Comparison of ENCODE assay signal across 2 cellular contexts in the genomic region with DNA sequence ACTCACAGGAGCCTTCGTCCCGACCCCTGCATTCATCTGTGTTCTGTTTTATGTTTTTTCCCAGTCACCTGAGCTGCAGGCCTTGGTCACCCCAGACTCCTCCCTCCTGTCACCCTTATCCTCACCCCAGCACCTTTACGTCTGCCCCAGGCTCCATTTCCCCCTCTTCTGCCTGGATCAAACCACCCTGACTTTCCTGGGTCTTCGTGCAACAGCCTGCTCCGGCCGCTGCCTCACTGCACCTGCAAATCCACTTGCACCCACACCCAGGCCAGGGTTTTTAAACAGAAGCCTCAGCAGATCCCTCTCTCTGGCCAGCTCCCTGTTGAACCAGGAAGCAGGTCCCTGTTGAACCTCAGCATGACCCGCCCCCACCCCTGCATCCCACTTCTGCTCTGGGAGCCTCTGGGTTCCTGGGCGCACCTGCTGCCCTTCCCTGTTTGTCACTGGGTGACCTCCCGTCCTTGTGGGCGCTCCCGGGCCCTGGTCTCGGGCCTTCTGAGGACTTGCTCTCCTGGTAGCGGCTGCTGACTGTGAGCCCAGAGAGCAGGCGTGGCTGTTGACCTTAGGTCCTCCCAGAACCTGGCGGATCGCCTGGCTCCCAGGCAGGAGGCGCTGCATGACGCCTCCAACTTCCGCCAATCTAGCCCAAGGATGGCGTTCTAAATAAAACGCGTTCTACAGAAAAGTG.
TF ChIP-seq lines count a peak whose summit lies in the region.

No MANE protein-coding gene starts in this region.

TF ChIP-seq in SK-N-SH, 30 proteins besides CTCF, POLR2A, EP300 and RAD21:
- TF ChIP-seq TCF12 (IDR thresholded peaks at IDR 0.05), result no peak
- no peak for TF ChIP-seq MEF2A (IDR thresholded peaks at IDR 0.05; ENCODE audit: borderline replicate concordance, low read depth)
- no peak for TF ChIP-seq YY1 (IDR thresholded peaks at IDR 0.05; ENCODE audit: low read depth)
- no peak for TF ChIP-seq SMC3 (IDR thresholded peaks at IDR 0.05; ENCODE audit: low read depth, low read length)
- TF ChIP-seq RFX5 (IDR thresholded peaks at IDR 0.05; ENCODE audit: low read length), result no peak
- TF ChIP-seq, protein P1, sequence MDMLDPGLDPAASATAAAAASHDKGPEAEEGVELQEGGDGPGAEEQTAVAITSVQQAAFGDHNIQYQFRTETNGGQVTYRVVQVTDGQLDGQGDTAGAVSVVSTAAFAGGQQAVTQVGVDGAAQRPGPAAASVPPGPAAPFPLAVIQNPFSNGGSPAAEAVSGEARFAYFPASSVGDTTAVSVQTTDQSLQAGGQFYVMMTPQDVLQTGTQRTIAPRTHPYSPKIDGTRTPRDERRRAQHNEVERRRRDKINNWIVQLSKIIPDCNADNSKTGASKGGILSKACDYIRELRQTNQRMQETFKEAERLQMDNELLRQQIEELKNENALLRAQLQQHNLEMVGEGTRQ (IDR thresholded peaks at IDR 0.05; ENCODE audit: borderline replicate concordance, low read depth, low read length), result no peak
- TF ChIP-seq, protein P2, sequence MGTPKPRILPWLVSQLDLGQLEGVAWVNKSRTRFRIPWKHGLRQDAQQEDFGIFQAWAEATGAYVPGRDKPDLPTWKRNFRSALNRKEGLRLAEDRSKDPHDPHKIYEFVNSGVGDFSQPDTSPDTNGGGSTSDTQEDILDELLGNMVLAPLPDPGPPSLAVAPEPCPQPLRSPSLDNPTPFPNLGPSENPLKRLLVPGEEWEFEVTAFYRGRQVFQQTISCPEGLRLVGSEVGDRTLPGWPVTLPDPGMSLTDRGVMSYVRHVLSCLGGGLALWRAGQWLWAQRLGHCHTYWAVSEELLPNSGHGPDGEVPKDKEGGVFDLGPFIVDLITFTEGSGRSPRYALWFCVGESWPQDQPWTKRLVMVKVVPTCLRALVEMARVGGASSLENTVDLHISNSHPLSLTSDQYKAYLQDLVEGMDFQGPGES (IDR thresholded peaks at IDR 0.05; ENCODE audit: low read depth, low read length), result no peak
- TF ChIP-seq GATA2 (CRISPR knock-in tag; IDR thresholded peaks at IDR 0.05), result no peak
- TF ChIP-seq ELF1 (IDR thresholded peaks at IDR 0.05), result no peak
- TF ChIP-seq RCOR1 (IDR thresholded peaks at IDR 0.05; ENCODE audit: low read length), result no peak
- TF ChIP-seq NRF1 (IDR thresholded peaks at IDR 0.05; ENCODE audit: low read depth, low read length), result no peak
- no peak for TF ChIP-seq CHD2 (IDR thresholded peaks at IDR 0.05; ENCODE audit: low read length, partially characterized antibody)
- TF ChIP-seq, protein P3, sequence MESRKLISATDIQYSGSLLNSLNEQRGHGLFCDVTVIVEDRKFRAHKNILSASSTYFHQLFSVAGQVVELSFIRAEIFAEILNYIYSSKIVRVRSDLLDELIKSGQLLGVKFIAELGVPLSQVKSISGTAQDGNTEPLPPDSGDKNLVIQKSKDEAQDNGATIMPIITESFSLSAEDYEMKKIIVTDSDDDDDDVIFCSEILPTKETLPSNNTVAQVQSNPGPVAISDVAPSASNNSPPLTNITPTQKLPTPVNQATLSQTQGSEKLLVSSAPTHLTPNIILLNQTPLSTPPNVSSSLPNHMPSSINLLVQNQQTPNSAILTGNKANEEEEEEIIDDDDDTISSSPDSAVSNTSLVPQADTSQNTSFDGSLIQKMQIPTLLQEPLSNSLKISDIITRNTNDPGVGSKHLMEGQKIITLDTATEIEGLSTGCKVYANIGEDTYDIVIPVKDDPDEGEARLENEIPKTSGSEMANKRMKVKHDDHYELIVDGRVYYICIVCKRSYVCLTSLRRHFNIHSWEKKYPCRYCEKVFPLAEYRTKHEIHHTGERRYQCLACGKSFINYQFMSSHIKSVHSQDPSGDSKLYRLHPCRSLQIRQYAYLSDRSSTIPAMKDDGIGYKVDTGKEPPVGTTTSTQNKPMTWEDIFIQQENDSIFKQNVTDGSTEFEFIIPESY (IDR thresholded peaks at IDR 0.05; ENCODE audit: borderline replicate concordance, low read depth), result no peak
- no peak for TF ChIP-seq RXRA (IDR thresholded peaks at IDR 0.05; ENCODE audit: borderline replicate concordance, low read depth)
- TF ChIP-seq MXI1 (IDR thresholded peaks at IDR 0.05; ENCODE audit: low read depth, low read length), result no peak
- TF ChIP-seq, protein P4, sequence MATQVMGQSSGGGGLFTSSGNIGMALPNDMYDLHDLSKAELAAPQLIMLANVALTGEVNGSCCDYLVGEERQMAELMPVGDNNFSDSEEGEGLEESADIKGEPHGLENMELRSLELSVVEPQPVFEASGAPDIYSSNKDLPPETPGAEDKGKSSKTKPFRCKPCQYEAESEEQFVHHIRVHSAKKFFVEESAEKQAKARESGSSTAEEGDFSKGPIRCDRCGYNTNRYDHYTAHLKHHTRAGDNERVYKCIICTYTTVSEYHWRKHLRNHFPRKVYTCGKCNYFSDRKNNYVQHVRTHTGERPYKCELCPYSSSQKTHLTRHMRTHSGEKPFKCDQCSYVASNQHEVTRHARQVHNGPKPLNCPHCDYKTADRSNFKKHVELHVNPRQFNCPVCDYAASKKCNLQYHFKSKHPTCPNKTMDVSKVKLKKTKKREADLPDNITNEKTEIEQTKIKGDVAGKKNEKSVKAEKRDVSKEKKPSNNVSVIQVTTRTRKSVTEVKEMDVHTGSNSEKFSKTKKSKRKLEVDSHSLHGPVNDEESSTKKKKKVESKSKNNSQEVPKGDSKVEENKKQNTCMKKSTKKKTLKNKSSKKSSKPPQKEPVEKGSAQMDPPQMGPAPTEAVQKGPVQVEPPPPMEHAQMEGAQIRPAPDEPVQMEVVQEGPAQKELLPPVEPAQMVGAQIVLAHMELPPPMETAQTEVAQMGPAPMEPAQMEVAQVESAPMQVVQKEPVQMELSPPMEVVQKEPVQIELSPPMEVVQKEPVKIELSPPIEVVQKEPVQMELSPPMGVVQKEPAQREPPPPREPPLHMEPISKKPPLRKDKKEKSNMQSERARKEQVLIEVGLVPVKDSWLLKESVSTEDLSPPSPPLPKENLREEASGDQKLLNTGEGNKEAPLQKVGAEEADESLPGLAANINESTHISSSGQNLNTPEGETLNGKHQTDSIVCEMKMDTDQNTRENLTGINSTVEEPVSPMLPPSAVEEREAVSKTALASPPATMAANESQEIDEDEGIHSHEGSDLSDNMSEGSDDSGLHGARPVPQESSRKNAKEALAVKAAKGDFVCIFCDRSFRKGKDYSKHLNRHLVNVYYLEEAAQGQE (IDR thresholded peaks at IDR 0.05; ENCODE audit: low read depth, low read length), result no peak
- TF ChIP-seq SIN3A (IDR thresholded peaks at IDR 0.05; ENCODE audit: borderline replicate concordance, low read depth, low read length), result no peak
- no peak for TF ChIP-seq GABPA (IDR thresholded peaks at IDR 0.05; ENCODE audit: low read depth)

TF ChIP-seq in SK-N-SH treated with all-trans-retinoic acid at 6 μM for 48 hours, 23 proteins besides CTCF, POLR2A, EP300 and RAD21:
- no peak for TF ChIP-seq BACH2 (CRISPR knock-in tag; IDR thresholded peaks at IDR 0.05; ENCODE audit: borderline replicate concordance)
- no peak for TF ChIP-seq ZNF70 (CRISPR knock-in tag; IDR thresholded peaks at IDR 0.05)
- no peak for TF ChIP-seq ZFP30 (CRISPR knock-in tag; IDR thresholded peaks at IDR 0.05)
- TF ChIP-seq ZNF8 (CRISPR knock-in tag; IDR thresholded peaks at IDR 0.05), result no peak
- no peak for TF ChIP-seq TCF4 (CRISPR knock-in tag; IDR thresholded peaks at IDR 0.05; ENCODE audit: borderline replicate concordance)
- TF ChIP-seq ZNF565 (CRISPR knock-in tag; conservative IDR thresholded peaks at IDR 0.05; ENCODE audit: low read depth), result no peak
- TF ChIP-seq ARNTL (CRISPR knock-in tag; IDR thresholded peaks at IDR 0.05; ENCODE audit: borderline replicate concordance, low read depth), result no peak
- no peak for TF ChIP-seq ZFP3 (CRISPR knock-in tag; IDR thresholded peaks at IDR 0.05)
